Comparison of ENCODE assay signal across 8 cellular contexts in genomic region chr16:10521681-10522274, GRCh38. TPM values are rescaled to one million over a fixed set of nuclear protein-coding genes. Genes with fewer than 3 reads are reported as not detected.
DNase-seq lines count a peak whose midpoint lies in the region; ATAC-seq and TF ChIP-seq lines count a peak whose summit lies in the region.

No MANE protein-coding gene starts in this region.

- ATAC-seq in RWPE2 (ENCODE audit: low read depth) = peak; percentile 61; the same call in 1 of the 3 replicates

- TF ChIP-seq CTCF in RWPE2 (IDR thresholded peaks at IDR 0.05; ENCODE audit: poor library complexity, severe bottlenecking) (peak; percentile 87), adrenal gland (IDR thresholded peaks at IDR 0.05) (peak; percentile 66 to 86 (median 84)), left ventricle myocardium inferior (IDR thresholded peaks at IDR 0.05; ENCODE audit: borderline replicate concordance) (peak; percentile 79), retinal pigment epithelial cell (conservative IDR thresholded peaks at IDR 0.05; ENCODE audit: low read depth, low read length) (peak; percentile 89)

- peak; percentile 58 for DNase-seq in Daoy (ENCODE audit: low read depth)
- DNase-seq in KBM-7 = peak; percentile 78
- DNase-seq in RWPE2 (ENCODE audit: low spot score) = no peak
- peak; percentile 65 to 84 (median 76) for DNase-seq in adrenal gland
- DNase-seq in left ventricle myocardium inferior = no peak
- DNase-seq in retinal pigment epithelial cell (ENCODE audit: low read depth) = no peak
- no peak for DNase-seq in SW 1271 (lab: John Stamatoyannopoulos, UW)
- no peak for DNase-seq in GOT3 (lab: John Stamatoyannopoulos, UW)

- no peaks in the 10 kb centered on the region for H3K4me1 ChIP-seq in RWPE2 (ENCODE audit: insufficient read depth, poor library complexity, severe bottlenecking)
- H3K4me1 ChIP-seq in adrenal gland (replicated peaks in 1 of 2) = no peaks in the 10 kb centered on the region
- H3K4me1 ChIP-seq in left ventricle myocardium inferior = peaks cover 4% of the 10 kb centered on the region

- no peaks in the 10 kb centered on the region for H3K9me3 ChIP-seq in RWPE2 (ENCODE audit: severe bottlenecking)
- H3K9me3 ChIP-seq in adrenal gland (replicated peaks in 1 of 3) = no peaks in the 10 kb centered on the region
- H3K9me3 ChIP-seq in left ventricle myocardium inferior (replicated peaks) = peaks cover 2% of the 10 kb centered on the region

- 24 to 50% (median 38%) methylated on average over 8 to 9 of the region's 9 CpGs for WGBS in adrenal gland, 4 donors

- in situ Hi-C loops in KBM-7 (cut with MboI; ENCODE audit: low pct_unique_long_range_greater_than_20kb, low sequenced_read_pairs) = loop anchor here (10.0 kb wide), 1 partner anchor 213 kb away; no protein-coding TSS in a partner anchor

- TF ChIP-seq POLR2A in adrenal gland (IDR thresholded peaks at IDR 0.05) = no peak

- intact Hi-C loops in adrenal gland (cut with DNase I) (loop anchor here (2.0 to 5.0 kb wide), 3 partner anchors 215 to 396 kb away; no protein-coding TSS in a partner anchor), left ventricle myocardium inferior (cut with micrococcal nuclease) (no loop called here)

- no peak overlapping the region for H3K27ac ChIP-seq in RWPE2 (ENCODE audit: poor library complexity, severe bottlenecking)
- no peak overlapping the region for H3K27ac ChIP-seq in adrenal gland
- H3K27ac ChIP-seq in left ventricle myocardium inferior (replicated peaks) = no peak overlapping the region

- no peaks in the 10 kb centered on the region for H3K36me3 ChIP-seq in RWPE2 (ENCODE audit: low read depth)
- no peaks in the 10 kb centered on the region for H3K36me3 ChIP-seq in adrenal gland (replicated peaks in 1 of 2)
- peaks cover 46% of the 10 kb centered on the region for H3K36me3 ChIP-seq in left ventricle myocardium inferior

- no peak overlapping the region for H3K4me3 ChIP-seq in RWPE2 (ENCODE audit: severe bottlenecking)
- H3K4me3 ChIP-seq in adrenal gland = no peak overlapping the region
- H3K4me3 ChIP-seq in left ventricle myocardium inferior = no peak overlapping the region
- H3K4me3 ChIP-seq in retinal pigment epithelial cell (ENCODE audit: low read length) = no peak overlapping the region

- H3K27me3 ChIP-seq in RWPE2 (ENCODE audit: insufficient read depth, poor library complexity, severe bottlenecking) (no peaks in the 10 kb centered on the region), adrenal gland (no peaks in the 10 kb centered on the region), left ventricle myocardium inferior (ENCODE audit: low read depth) (no peaks in the 10 kb centered on the region)

RNA-seq across cellular contexts. Expression of gene EMP2, which starts 58.6 kb away (rescaled TPM):
- total RNA-seq in Daoy (2014; rRNA removed; shearing (Covaris generic)) = 14.2 and 15.5 TPM in 2 replicates
- total RNA-seq in adrenal gland = 10 to 100 TPM in 7 of 8 donors, 1 to 10 TPM in 1; 6.2 to 34.0 (median 14.9) TPM
- polyA plus RNA-seq in adrenal gland = 10 to 100 TPM in 2 of 3 donors, 1 to 10 TPM in 1; 5.9 to 10.2 (median 10.0) TPM
- 60.5 TPM for total RNA-seq in left ventricle myocardium inferior

Comparison
In these comparisons a context has a peak if more than half of its experiments do, and no peak if none do; other contexts are left out.
1. DNase-seq: peak in Daoy (single experiment), KBM-7 (single experiment) and adrenal gland (7 of 7); none in RWPE2 (single experiment), left ventricle myocardium inferior (single experiment), retinal pigment epithelial cell (single experiment), SW 1271 (0 of 2) and GOT3 (single experiment).
2. Peak in every context shown above with its lines, with median percentiles within 50 percentile points of each other: CTCF ChIP-seq.